In genomic region chr4:148062301-148062950, GRCh38 we compare ENCODE assay signal across 30 cellular contexts.
A peak's percentile ranks its signal among the peaks of the same experiment; 100 is the strongest.
DNase-seq lines count a peak whose midpoint lies in the region; ATAC-seq and TF ChIP-seq lines count a peak whose summit lies in the region.
"Had no signal": no experiment of that assay in that cellular context is flagged by ENCODE, and none has a peak within 500 bp of the region (broad histone marks: within the 10 kb centered on the region; RNA-seq: fewer than 3 reads in every experiment).

No MANE protein-coding gene starts in this region.

- in situ Hi-C loops in brain microvascular endothelial cell (cut with HindIII; ENCODE audit: low pct_ligation_motif_present, low sequenced_read_pairs): no loop called here

- no peak for DNase-seq in activated CD4-positive, alpha-beta T cell treated with anti-CD3 and anti-CD28 coated beads, Interleukin-2, amount 10 ng/mL, durations not matched to agents 7 days and 5 days
- no peak for DNase-seq in activated CD4-positive, alpha-beta T cell treated with anti-CD3 and anti-CD28 coated beads, Interleukin-2, amount 50 U/mL, for 4 hours
- no peak for DNase-seq in CD8-positive, alpha-beta T cell
- no peak for DNase-seq in activated naive CD8-positive, alpha-beta T cell treated with anti-CD3 and anti-CD28 coated beads for 36 hours
- DNase-seq in psoas muscle (no peak), natural killer cell (no peak), brain microvascular endothelial cell (no peak)
- DNase-seq: activated CD4-positive, alpha-beta T cell treated with anti-CD3 and anti-CD28 coated beads for 4 hours; activated effector memory CD4-positive, alpha-beta T cell treated with Interleukin-2 at 50 U/mL for 16 hours; activated naive CD8-positive, alpha-beta T cell treated with anti-CD3 and anti-CD28 coated beads, Interleukin-2, amount 10 ng/mL, durations not matched to agents 7 days and 5 days; activated T-cell treated with anti-CD3 and anti-CD28 coated beads, Interleukin-2, amount 50 U/mL, for 1 hour; effector CD8-positive, alpha-beta T cell; GOT3; HFFc6; hippocampal formation; IMR-90; left cardiac atrium; NCI-H526; SHP77 treated with DMSO at 0.1 percent for 48 hours; sigmoid colon; stimulated activated CD4-positive, alpha-beta T cell treated with anti-CD3 and anti-CD28 coated beads, Interleukin-4, amount 100 ng/mL, for 24 hours; T1000 had no signal

- H3K36me3 Mint-ChIP-seq in activated CD4-positive, alpha-beta T cell treated with anti-CD3 and anti-CD28 coated beads, Interleukin-2, amount 10 ng/mL, durations not matched to agents 7 days and 5 days (ENCODE audit: low read depth): peaks cover 23% of the 10 kb centered on the region
- peaks cover 47% of the 10 kb centered on the region for H3K36me3 Mint-ChIP-seq in CD8-positive, alpha-beta T cell
- H3K36me3 Mint-ChIP-seq in activated naive CD8-positive, alpha-beta T cell treated with anti-CD3 and anti-CD28 coated beads for 36 hours: peaks cover 22% of the 10 kb centered on the region
- H3K36me3 Mint-ChIP-seq in natural killer cell: peaks cover 11% of the 10 kb centered on the region
- H3K36me3 Mint-ChIP-seq: memory B cell had no signal

- peak overlapping the region; percentile 10 for H3K27ac Mint-ChIP-seq in activated CD4-positive, alpha-beta T cell treated with anti-CD3 and anti-CD28 coated beads, Interleukin-2, amount 10 ng/mL, durations not matched to agents 7 days and 5 days
- H3K27ac Mint-ChIP-seq in CD8-positive, alpha-beta T cell: peak overlapping the region; percentile 98
- peak overlapping the region; percentile 23 for H3K27ac Mint-ChIP-seq in activated naive CD8-positive, alpha-beta T cell treated with anti-CD3 and anti-CD28 coated beads for 36 hours
- no peak overlapping the region for H3K27ac Mint-ChIP-seq in natural killer cell
- H3K27ac Mint-ChIP-seq: HFFc6, memory B cell had no signal

- CTCF ChIA-PET in activated CD4-positive, alpha-beta T cell treated with anti-CD3 and anti-CD28 coated beads, Interleukin-2, amount 10 ng/mL, durations not matched to agents 7 days and 5 days (lab: Charles Lee): interaction anchor here (1.6 kb wide), 1 partner anchor 18 kb away, joined by 4 read pairs; no protein-coding TSS in a partner anchor
- CTCF ChIA-PET in CD8-positive, alpha-beta T cell (lab: Charles Lee): interaction anchor here (4.0 kb wide), 1 partner anchor 10 kb away, joined by 22 read pairs; no protein-coding TSS in a partner anchor

- ATAC-seq in CD8-positive, alpha-beta T cell: no peak
- ATAC-seq in psoas muscle: no peak
- ATAC-seq in natural killer cell: no peak
- ATAC-seq: left cardiac atrium had no signal

- POLR2A ChIA-PET in activated CD4-positive, alpha-beta T cell treated with anti-CD3 and anti-CD28 coated beads, Interleukin-2, amount 10 ng/mL, durations not matched to agents 7 days and 5 days (lab: Charles Lee): no interaction called here
- POLR2A ChIA-PET in CD8-positive, alpha-beta T cell (lab: Charles Lee): interaction anchor here (1.9 kb wide), 1 partner anchor 10 kb away, joined by 10 read pairs; no protein-coding TSS in a partner anchor

- no peak overlapping the region for H3K27ac ChIP-seq in CD8-positive, alpha-beta T cell (ENCODE audit: low read depth, low read length)
- H3K27ac ChIP-seq in psoas muscle (peak overlapping the region; percentile 91), brain microvascular endothelial cell (no peak overlapping the region)
- H3K27ac ChIP-seq: ascending aorta, coronary artery, neutrophil, Peyer's patch, sigmoid colon, tibial nerve, WERI-Rb-1 had no signal

- intact Hi-C loops in CD8-positive, alpha-beta T cell (cut with DNase I, micrococcal nuclease): no loop called here
- intact Hi-C loops in psoas muscle (cut with DNase I) (loop anchor here in 1 of 2 donors (5.0 kb wide), 1 partner anchor 385 kb away; no protein-coding TSS in a partner anchor), natural killer cell (cut with micrococcal nuclease) (no loop called here)

- H3K27me3 ChIP-seq in CD8-positive, alpha-beta T cell (ENCODE audit: insufficient read depth, low read length): no peaks in the 10 kb centered on the region
- no peaks in the 10 kb centered on the region for H3K27me3 ChIP-seq in psoas muscle (ENCODE audit: insufficient read depth in 3 of 3, low read length in 2 of 3)
- no peaks in the 10 kb centered on the region for H3K27me3 ChIP-seq in brain microvascular endothelial cell (replicated peaks)
- H3K27me3 ChIP-seq: ascending aorta, neutrophil, Peyer's patch, sigmoid colon, tibial nerve had no signal

- WGBS in psoas muscle, 3 donors: 35 to 61% (median 37%) methylated on average over 10 of the region's 10 CpGs

- no peaks in the 10 kb centered on the region for H3K27me3 Mint-ChIP-seq in activated CD4-positive, alpha-beta T cell treated with anti-CD3 and anti-CD28 coated beads, Interleukin-2, amount 10 ng/mL, durations not matched to agents 7 days and 5 days
- no peaks in the 10 kb centered on the region for H3K27me3 Mint-ChIP-seq in CD8-positive, alpha-beta T cell (ENCODE audit: low read depth)
- no peaks in the 10 kb centered on the region for H3K27me3 Mint-ChIP-seq in activated naive CD8-positive, alpha-beta T cell treated with anti-CD3 and anti-CD28 coated beads for 36 hours
- H3K27me3 Mint-ChIP-seq in natural killer cell (ENCODE audit: low read depth in 2 of 2): no peaks in the 10 kb centered on the region
- H3K27me3 Mint-ChIP-seq: activated naive CD8-positive, alpha-beta T cell treated with anti-CD3 and anti-CD28 coated beads, Interleukin-2, amount 10 ng/mL, durations not matched to agents 7 days and 5 days; progenitor cell of endocrine pancreas had no signal

- no peaks in the 10 kb centered on the region for H3K9me3 ChIP-seq in CD8-positive, alpha-beta T cell (ENCODE audit: low read length)
- no peaks in the 10 kb centered on the region for H3K9me3 ChIP-seq in psoas muscle
- H3K9me3 ChIP-seq: ascending aorta, neutrophil, Peyer's patch, sigmoid colon, tibial nerve had no signal

- no peaks in the 10 kb centered on the region for H3K36me3 ChIP-seq in CD8-positive, alpha-beta T cell (ENCODE audit: insufficient read depth, low read length)
- H3K36me3 ChIP-seq in psoas muscle (ENCODE audit: insufficient read depth in 1 of 2, low read depth in 1 of 2) (peaks cover 0 to 26% of the 10 kb centered on the region in 2 donors), brain microvascular endothelial cell (replicated peaks) (peaks cover 9% of the 10 kb centered on the region)
- H3K36me3 ChIP-seq: neutrophil, Peyer's patch had no signal

- H3K9me3 Mint-ChIP-seq in activated CD4-positive, alpha-beta T cell treated with anti-CD3 and anti-CD28 coated beads, Interleukin-2, amount 10 ng/mL, durations not matched to agents 7 days and 5 days: peaks cover 10% of the 10 kb centered on the region
- peaks cover 2% of the 10 kb centered on the region for H3K9me3 Mint-ChIP-seq in CD8-positive, alpha-beta T cell
- H3K9me3 Mint-ChIP-seq in activated naive CD8-positive, alpha-beta T cell treated with anti-CD3 and anti-CD28 coated beads for 36 hours: peaks cover 2% of the 10 kb centered on the region
- H3K9me3 Mint-ChIP-seq in natural killer cell: no peaks in the 10 kb centered on the region
- H3K9me3 Mint-ChIP-seq: activated naive CD8-positive, alpha-beta T cell treated with anti-CD3 and anti-CD28 coated beads, Interleukin-2, amount 10 ng/mL, durations not matched to agents 7 days and 5 days; HFFc6; memory B cell had no signal

- H3K4me3 Mint-ChIP-seq in activated CD4-positive, alpha-beta T cell treated with anti-CD3 and anti-CD28 coated beads, Interleukin-2, amount 10 ng/mL, durations not matched to agents 7 days and 5 days: no peak overlapping the region
- H3K4me3 Mint-ChIP-seq in CD8-positive, alpha-beta T cell: no peak overlapping the region
- no peak overlapping the region for H3K4me3 Mint-ChIP-seq in activated naive CD8-positive, alpha-beta T cell treated with anti-CD3 and anti-CD28 coated beads for 36 hours
- no peak overlapping the region for H3K4me3 Mint-ChIP-seq in natural killer cell
- H3K4me3 Mint-ChIP-seq: activated naive CD8-positive, alpha-beta T cell treated with anti-CD3 and anti-CD28 coated beads, Interleukin-2, amount 10 ng/mL, durations not matched to agents 7 days and 5 days; HFFc6; memory B cell had no signal

- H3K4me3 ChIP-seq in CD8-positive, alpha-beta T cell (ENCODE audit: low read depth, low read length): no peak overlapping the region
- H3K4me3 ChIP-seq in psoas muscle (no peak overlapping the region), brain microvascular endothelial cell (ENCODE audit: low read depth, low read length) (no peak overlapping the region)
- H3K4me3 ChIP-seq: ascending aorta, coronary artery, Peyer's patch, sigmoid colon, tibial nerve had no signal

- H3K4me1 Mint-ChIP-seq in activated CD4-positive, alpha-beta T cell treated with anti-CD3 and anti-CD28 coated beads, Interleukin-2, amount 10 ng/mL, durations not matched to agents 7 days and 5 days: peaks cover 45% of the 10 kb centered on the region
- H3K4me1 Mint-ChIP-seq in CD8-positive, alpha-beta T cell (ENCODE audit: low read depth): peaks cover 68% of the 10 kb centered on the region
- H3K4me1 Mint-ChIP-seq in activated naive CD8-positive, alpha-beta T cell treated with anti-CD3 and anti-CD28 coated beads for 36 hours: peaks cover 42% of the 10 kb centered on the region
- H3K4me1 Mint-ChIP-seq in natural killer cell: peaks cover 36 to 38% of the 10 kb centered on the region in 2 donors

- TF ChIP-seq CTCF in CD8-positive, alpha-beta T cell (IDR thresholded peaks at IDR 0.05): no peak
- TF ChIP-seq CTCF in psoas muscle (IDR thresholded peaks at IDR 0.05): no peak
- no peak for TF ChIP-seq CTCF in natural killer cell (IDR thresholded peaks at IDR 0.05)
- TF ChIP-seq CTCF in brain microvascular endothelial cell (IDR thresholded peaks at IDR 0.05; ENCODE audit: low read depth, low read length, missing control alignments): no peak

- H3K4me1 ChIP-seq in CD8-positive, alpha-beta T cell (ENCODE audit: insufficient read depth, low read length): peaks cover 44% of the 10 kb centered on the region
- peaks cover 65% of the 10 kb centered on the region for H3K4me1 ChIP-seq in psoas muscle

Comparison
In these comparisons a context has a peak if more than half of its experiments do, and no peak if none do; other contexts are left out.
1. H3K27ac Mint-ChIP-seq: peak in activated CD4-positive, alpha-beta T cell treated with anti-CD3 and anti-CD28 coated beads, Interleukin-2, amount 10 ng/mL, durations not matched to agents 7 days and 5 days (single experiment), CD8-positive, alpha-beta T cell (single experiment) and activated naive CD8-positive, alpha-beta T cell treated with anti-CD3 and anti-CD28 coated beads for 36 hours (single experiment); none in natural killer cell (0 of 2).